1 cellular context compared by ENCODE assay signal in the genomic region with DNA sequence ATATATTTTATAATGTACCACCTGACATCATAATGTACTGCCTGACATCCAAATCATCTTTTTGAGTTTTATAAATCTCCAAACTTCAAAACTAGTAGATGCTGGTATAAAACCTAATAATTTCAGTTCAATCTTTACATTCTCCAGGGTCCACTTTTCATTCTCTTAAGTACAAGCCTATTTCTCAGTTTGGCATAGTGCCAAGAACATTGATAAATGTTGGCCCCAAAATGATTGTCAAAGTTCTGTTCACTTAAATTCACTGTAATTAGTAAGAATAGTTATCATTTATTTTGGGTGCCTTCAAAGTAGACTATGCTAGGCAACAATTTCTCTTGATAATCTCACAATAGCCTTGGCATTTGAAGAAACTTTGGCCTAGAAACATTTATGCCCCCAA.
A peak's percentile ranks its signal among the peaks of the same experiment; 100 is the strongest.
TF ChIP-seq lines count a peak whose summit lies in the region.

No MANE protein-coding gene starts in this region.

TF ChIP-seq in K562, 482 proteins besides CTCF, POLR2A, EP300 and RAD21 (continued from another document):
- TF ChIP-seq SMAD1 (IDR thresholded peaks at IDR 0.05; ENCODE audit: low read depth, low read length, partially characterized antibody) (peak; percentile 95), TRIM24 (IDR thresholded peaks at IDR 0.05) (0 out of 4 replicates have a peak, but pooled peaks of 1 of the 2 experiments have one; percentile 35), ZNF311 (CRISPR knock-in tag; IDR thresholded peaks at IDR 0.05) (0 out of 2 replicates have a peak, but pooled peaks have one; percentile 18), DPF2 (IDR thresholded peaks at IDR 0.05) (peak; percentile 19; the same call in 1 of the 2 replicates)
- TF ChIP-seq, protein P1, sequence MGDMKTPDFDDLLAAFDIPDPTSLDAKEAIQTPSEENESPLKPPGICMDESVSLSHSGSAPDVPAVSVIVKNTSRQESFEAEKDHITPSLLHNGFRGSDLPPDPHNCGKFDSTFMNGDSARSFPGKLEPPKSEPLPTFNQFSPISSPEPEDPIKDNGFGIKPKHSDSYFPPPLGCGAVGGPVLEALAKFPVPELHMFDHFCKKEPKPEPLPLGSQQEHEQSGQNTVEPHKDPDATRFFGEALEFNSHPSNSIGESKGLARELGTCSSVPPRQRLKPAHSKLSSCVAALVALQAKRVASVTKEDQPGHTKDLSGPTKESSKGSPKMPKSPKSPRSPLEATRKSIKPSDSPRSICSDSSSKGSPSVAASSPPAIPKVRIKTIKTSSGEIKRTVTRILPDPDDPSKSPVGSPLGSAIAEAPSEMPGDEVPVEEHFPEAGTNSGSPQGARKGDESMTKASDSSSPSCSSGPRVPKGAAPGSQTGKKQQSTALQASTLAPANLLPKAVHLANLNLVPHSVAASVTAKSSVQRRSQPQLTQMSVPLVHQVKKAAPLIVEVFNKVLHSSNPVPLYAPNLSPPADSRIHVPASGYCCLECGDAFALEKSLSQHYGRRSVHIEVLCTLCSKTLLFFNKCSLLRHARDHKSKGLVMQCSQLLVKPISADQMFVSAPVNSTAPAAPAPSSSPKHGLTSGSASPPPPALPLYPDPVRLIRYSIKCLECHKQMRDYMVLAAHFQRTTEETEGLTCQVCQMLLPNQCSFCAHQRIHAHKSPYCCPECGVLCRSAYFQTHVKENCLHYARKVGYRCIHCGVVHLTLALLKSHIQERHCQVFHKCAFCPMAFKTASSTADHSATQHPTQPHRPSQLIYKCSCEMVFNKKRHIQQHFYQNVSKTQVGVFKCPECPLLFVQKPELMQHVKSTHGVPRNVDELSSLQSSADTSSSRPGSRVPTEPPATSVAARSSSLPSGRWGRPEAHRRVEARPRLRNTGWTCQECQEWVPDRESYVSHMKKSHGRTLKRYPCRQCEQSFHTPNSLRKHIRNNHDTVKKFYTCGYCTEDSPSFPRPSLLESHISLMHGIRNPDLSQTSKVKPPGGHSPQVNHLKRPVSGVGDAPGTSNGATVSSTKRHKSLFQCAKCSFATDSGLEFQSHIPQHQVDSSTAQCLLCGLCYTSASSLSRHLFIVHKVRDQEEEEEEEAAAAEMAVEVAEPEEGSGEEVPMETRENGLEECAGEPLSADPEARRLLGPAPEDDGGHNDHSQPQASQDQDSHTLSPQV (IDR thresholded peaks at IDR 0.05) = 0 out of 2 replicates have a peak, but pooled peaks have one; percentile 22
- TF ChIP-seq, protein P2, sequence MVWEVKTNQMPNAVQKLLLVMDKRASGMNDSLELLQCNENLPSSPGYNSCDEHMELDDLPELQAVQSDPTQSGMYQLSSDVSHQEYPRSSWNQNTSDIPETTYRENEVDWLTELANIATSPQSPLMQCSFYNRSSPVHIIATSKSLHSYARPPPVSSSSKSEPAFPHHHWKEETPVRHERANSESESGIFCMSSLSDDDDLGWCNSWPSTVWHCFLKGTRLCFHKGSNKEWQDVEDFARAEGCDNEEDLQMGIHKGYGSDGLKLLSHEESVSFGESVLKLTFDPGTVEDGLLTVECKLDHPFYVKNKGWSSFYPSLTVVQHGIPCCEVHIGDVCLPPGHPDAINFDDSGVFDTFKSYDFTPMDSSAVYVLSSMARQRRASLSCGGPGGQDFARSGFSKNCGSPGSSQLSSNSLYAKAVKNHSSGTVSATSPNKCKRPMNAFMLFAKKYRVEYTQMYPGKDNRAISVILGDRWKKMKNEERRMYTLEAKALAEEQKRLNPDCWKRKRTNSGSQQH (CRISPR knock-in tag; IDR thresholded peaks at IDR 0.05) = no peak
